30 cellular contexts compared by ENCODE assay signal in the genomic region with DNA sequence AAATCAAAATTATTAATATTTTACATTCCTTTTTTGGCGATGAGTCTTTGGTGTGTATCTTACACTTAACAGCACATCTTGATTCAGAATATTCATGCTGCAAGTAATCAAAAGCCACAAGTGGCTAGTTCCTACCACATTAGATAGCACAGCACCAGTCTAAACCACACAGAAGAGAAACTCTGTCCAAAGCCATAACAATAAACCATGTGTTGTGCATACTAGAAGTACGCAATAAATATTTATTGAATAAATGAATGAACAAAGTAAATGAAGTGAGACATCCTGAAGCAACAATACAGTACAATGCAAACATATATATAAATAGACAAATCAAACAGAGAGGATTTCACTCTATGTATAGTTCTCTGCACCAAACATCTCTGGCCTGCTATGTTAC.
DNase-seq lines count a peak whose midpoint lies in the region; ATAC-seq and TF ChIP-seq lines count a peak whose summit lies in the region.
"Had no signal": no experiment of that assay in that cellular context is flagged by ENCODE, and none has a peak within 500 bp of the region (broad histone marks: within the 10 kb centered on the region; RNA-seq: fewer than 3 reads in every experiment).

No MANE protein-coding gene starts in this region.

- H3K4me2 ChIP-seq in SK-N-SH: peak overlapping the region; percentile 64

- H3K27ac Mint-ChIP-seq in endodermal cell: no peak overlapping the region
- H3K27ac Mint-ChIP-seq in type B pancreatic cell: peak overlapping the region; percentile 5
- H3K27ac Mint-ChIP-seq in activated CD8-positive, alpha-beta memory T cell treated with anti-CD3 and anti-CD28 coated beads, Interleukin-2, amount 10 ng/mL, durations not matched to agents 7 days and 5 days: no peak overlapping the region
- H3K27ac Mint-ChIP-seq: activated CD4-positive, alpha-beta T cell treated with anti-CD3 and anti-CD28 coated beads, Interleukin-2, amount 10 ng/mL, durations not matched to agents 24 days and 14 days; activated naive CD8-positive, alpha-beta T cell treated with anti-CD3 and anti-CD28 coated beads for 36 hours; B cell; CD4-positive, alpha-beta memory T cell; effector memory CD8-positive, alpha-beta T cell had no signal

- H3K4me1 Mint-ChIP-seq in endodermal cell (peaks cover 16% of the 10 kb centered on the region), type B pancreatic cell (ENCODE audit: unreplicated experiment) (peaks cover 17% of the 10 kb centered on the region)
- H3K4me1 Mint-ChIP-seq in activated CD8-positive, alpha-beta memory T cell treated with anti-CD3 and anti-CD28 coated beads, Interleukin-2, amount 10 ng/mL, durations not matched to agents 7 days and 5 days: no peaks in the 10 kb centered on the region
- H3K4me1 Mint-ChIP-seq: activated CD4-positive, alpha-beta T cell treated with anti-CD3 and anti-CD28 coated beads, Interleukin-2, amount 10 ng/mL, durations not matched to agents 24 days and 14 days; B cell had no signal

- H3K27ac ChIP-seq in cardiac muscle cell (peak overlapping the region; percentile 27), SK-N-SH (ENCODE audit: low read depth in 2 of 2, low read length in 1 of 2) (peak overlapping the region in 1 of 2 experiments; percentile 87; a peak in 2 of 4 replicates), endodermal cell (ENCODE audit: low read depth, low read length) (peak overlapping the region; percentile 69)
- H3K27ac ChIP-seq: parathyroid adenoma, right atrium auricular region, RWPE1, stomach had no signal

- H3K9me3 ChIP-seq in cardiac muscle cell (ENCODE audit: low read depth): no peaks in the 10 kb centered on the region
- no peaks in the 10 kb centered on the region for H3K9me3 ChIP-seq in SK-N-SH
- H3K9me3 ChIP-seq in endodermal cell (ENCODE audit: control insufficient read depth, low read length): peaks cover 20% of the 10 kb centered on the region
- H3K9me3 ChIP-seq: right atrium auricular region, stomach had no signal

- no peak for ATAC-seq in Right ventricle myocardium superior (ENCODE audit: poor library complexity)
- ATAC-seq in activated CD8-positive, alpha-beta memory T cell treated with anti-CD3 and anti-CD28 coated beads, Interleukin-2, amount 10 ng/mL, durations not matched to agents 7 days and 5 days: no peak
- no peak for ATAC-seq in GM19023 (IDR thresholded peaks at IDR 0.05; ENCODE audit: unreplicated experiment)
- ATAC-seq: effector memory CD8-positive, alpha-beta T cell had no signal

- peaks cover 33% of the 10 kb centered on the region for H3F3A ChIP-seq in SK-N-SH (replicated peaks; ENCODE audit: insufficient read depth)

- H3K79me2 ChIP-seq in SK-N-SH (ENCODE audit: insufficient read depth): no peaks in the 10 kb centered on the region
- H3K79me2 ChIP-seq: parathyroid adenoma had no signal

- TF ChIP-seq EP300 in SK-N-SH (IDR thresholded peaks at IDR 0.05; ENCODE audit: borderline replicate concordance in 1 of 2, low read depth in 1 of 2, low read length in 1 of 2): no peak

- TF ChIP-seq CTCF in cardiac muscle cell (IDR thresholded peaks at IDR 0.05; ENCODE audit: low read depth, low read length): no peak
- TF ChIP-seq CTCF in SK-N-SH (IDR thresholded peaks at IDR 0.05): no peak
- no peak for TF ChIP-seq CTCF in endodermal cell (conservative IDR thresholded peaks at IDR 0.05)
- no peak for TF ChIP-seq CTCF in type B pancreatic cell (conservative IDR thresholded peaks at IDR 0.05)

- no peak for TF ChIP-seq RAD21 in SK-N-SH (IDR thresholded peaks at IDR 0.05; ENCODE audit: low read length)

- no peaks in the 10 kb centered on the region for H4K20me1 ChIP-seq in SK-N-SH (ENCODE audit: insufficient read depth)

- 91% methylated on average over 2 of the region's 2 CpGs for WGBS in SK-N-SH (ENCODE audit: low lambda C conversion rate)
- WGBS in endodermal cell (ENCODE audit: insufficient coverage in 1 of 2, insufficient read length in 1 of 2), 2 experiments: 93% methylated on average over 1 of the region's 2 CpGs; no CpG with 5 or more reads in 1 of the 2 experiments

- no peaks in the 10 kb centered on the region for H3K36me3 ChIP-seq in cardiac muscle cell
- H3K36me3 ChIP-seq in SK-N-SH (replicated peaks in 1 of 2; ENCODE audit: control insufficient read depth in 1 of 2, insufficient read depth in 2 of 2, low read length in 1 of 2): no peaks in the 10 kb centered on the region
- peaks cover 18% of the 10 kb centered on the region for H3K36me3 ChIP-seq in endodermal cell (ENCODE audit: control insufficient read depth, insufficient read depth, low read length)
- H3K36me3 ChIP-seq: right atrium auricular region, stomach had no signal

- H3K9ac ChIP-seq in SK-N-SH: peak overlapping the region; percentile 25
- no peak overlapping the region for H3K9ac ChIP-seq in endodermal cell (ENCODE audit: extremely low read depth, low read length, poor library complexity, severe bottlenecking)
- H3K9ac ChIP-seq: parathyroid adenoma had no signal

- DNase-seq in cardiac muscle cell (ENCODE audit: low read depth in 1 of 2, low spot score in 1 of 2): peak in 1 of 2 donors; percentile 30
- DNase-seq in Right ventricle myocardium superior: no peak
- no peak for DNase-seq in SK-N-SH
- DNase-seq in endodermal cell: no peak
- no peak for DNase-seq in type B pancreatic cell (ENCODE audit: extremely low spot score, unreplicated experiment)
- DNase-seq in activated CD8-positive, alpha-beta memory T cell treated with anti-CD3 and anti-CD28 coated beads, Interleukin-2, amount 10 ng/mL, durations not matched to agents 7 days and 5 days: no peak
- no peak for DNase-seq in activated gamma-delta T cell (lab: John Stamatoyannopoulos, UW)
- DNase-seq: activated CD4-positive, alpha-beta T cell treated with anti-CD3 and anti-CD28 coated beads, Interleukin-2, amount 10 ng/mL, durations not matched to agents 24 days and 14 days; activated CD8-positive, alpha-beta memory T cell treated with anti-CD3 and anti-CD28 coated beads for 24 hours; activated effector memory CD4-positive, alpha-beta T cell treated with Interleukin-2 at 50 U/mL for 16 hours; activated naive CD8-positive, alpha-beta T cell treated with anti-CD3 and anti-CD28 coated beads for 36 hours; aorta; CD4-positive, alpha-beta memory T cell; central memory CD4-positive, alpha-beta T cell; cortex of kidney; effector memory CD8-positive, alpha-beta T cell; glutamatergic neuron; HCEC 1CT; Karpas-422; NCI-H146; NCI-H2107; NCI-H345; NCI-H82; stimulated activated CD4-positive, alpha-beta T cell treated with anti-CD3 and anti-CD28 coated beads, Interleukin-2, amount 100 ng/mL, for 48 hours; stomach had no signal

- H3K4me3 Mint-ChIP-seq in endodermal cell (no peak overlapping the region), type B pancreatic cell (no peak overlapping the region)
- H3K4me3 Mint-ChIP-seq in activated CD8-positive, alpha-beta memory T cell treated with anti-CD3 and anti-CD28 coated beads, Interleukin-2, amount 10 ng/mL, durations not matched to agents 7 days and 5 days: no peak overlapping the region
- H3K4me3 Mint-ChIP-seq: activated CD4-positive, alpha-beta T cell treated with anti-CD3 and anti-CD28 coated beads, Interleukin-2, amount 10 ng/mL, durations not matched to agents 24 days and 14 days; activated naive CD8-positive, alpha-beta T cell treated with anti-CD3 and anti-CD28 coated beads for 36 hours; B cell; CD4-positive, alpha-beta memory T cell; effector memory CD8-positive, alpha-beta T cell had no signal

- no peaks in the 10 kb centered on the region for H3K9me2 ChIP-seq in SK-N-SH

- H3K27me3 ChIP-seq in cardiac muscle cell: no peaks in the 10 kb centered on the region
- no peaks in the 10 kb centered on the region for H3K27me3 ChIP-seq in SK-N-SH (ENCODE audit: insufficient read depth)
- H3K27me3 ChIP-seq in endodermal cell (ENCODE audit: control insufficient read depth, insufficient read depth, low read length, poor library complexity, severe bottlenecking): no peaks in the 10 kb centered on the region
- H3K27me3 ChIP-seq: right atrium auricular region, stomach had no signal

- H2AFZ ChIP-seq in SK-N-SH (ENCODE audit: low read depth): no peak overlapping the region
- H2AFZ ChIP-seq: parathyroid adenoma had no signal

- H3K36me3 Mint-ChIP-seq in endodermal cell (ENCODE audit: low read depth): peaks cover 14% of the 10 kb centered on the region
- peaks cover 14% of the 10 kb centered on the region for H3K36me3 Mint-ChIP-seq in type B pancreatic cell
- H3K36me3 Mint-ChIP-seq in activated CD8-positive, alpha-beta memory T cell treated with anti-CD3 and anti-CD28 coated beads, Interleukin-2, amount 10 ng/mL, durations not matched to agents 7 days and 5 days: peaks cover 2% of the 10 kb centered on the region

- H3K27me3 Mint-ChIP-seq in endodermal cell (ENCODE audit: insufficient read depth): no peaks in the 10 kb centered on the region
- no peaks in the 10 kb centered on the region for H3K27me3 Mint-ChIP-seq in type B pancreatic cell
- H3K27me3 Mint-ChIP-seq in activated CD8-positive, alpha-beta memory T cell treated with anti-CD3 and anti-CD28 coated beads, Interleukin-2, amount 10 ng/mL, durations not matched to agents 7 days and 5 days: no peaks in the 10 kb centered on the region
- H3K27me3 Mint-ChIP-seq: activated CD4-positive, alpha-beta T cell treated with anti-CD3 and anti-CD28 coated beads, Interleukin-2, amount 10 ng/mL, durations not matched to agents 24 days and 14 days; activated naive CD8-positive, alpha-beta T cell treated with anti-CD3 and anti-CD28 coated beads for 36 hours; B cell; CD4-positive, alpha-beta memory T cell; effector memory CD8-positive, alpha-beta T cell had no signal

- intact Hi-C loops in Right ventricle myocardium superior (cut with DNase I): no loop called here

- H3K4me1 ChIP-seq in cardiac muscle cell (ENCODE audit: low read depth) (peaks cover 5% of the 10 kb centered on the region), SK-N-SH (ENCODE audit: control insufficient read depth in 1 of 2, insufficient read depth in 2 of 2, low read depth in 1 of 2, low read length in 1 of 2) (peaks cover 0 to 23% of the 10 kb centered on the region in 2 experiments; a peak in 3 of 4 replicates), endodermal cell (ENCODE audit: control insufficient read depth, insufficient read depth, low read length) (no peaks in the 10 kb centered on the region)
- H3K4me1 ChIP-seq: parathyroid adenoma, right atrium auricular region, stomach had no signal

- H3K9me3 Mint-ChIP-seq in endodermal cell (peaks cover 9% of the 10 kb centered on the region), type B pancreatic cell (peaks cover 11% of the 10 kb centered on the region)
- no peaks in the 10 kb centered on the region for H3K9me3 Mint-ChIP-seq in activated CD8-positive, alpha-beta memory T cell treated with anti-CD3 and anti-CD28 coated beads, Interleukin-2, amount 10 ng/mL, durations not matched to agents 7 days and 5 days (ENCODE audit: low read depth)
- H3K9me3 Mint-ChIP-seq: activated CD4-positive, alpha-beta T cell treated with anti-CD3 and anti-CD28 coated beads, Interleukin-2, amount 10 ng/mL, durations not matched to agents 24 days and 14 days; effector memory CD8-positive, alpha-beta T cell had no signal

- POLR2A ChIA-PET in SK-N-SH (lab: Yijun Ruan, JAX): no interaction called here

- H3K4me3 ChIP-seq in cardiac muscle cell (no peak overlapping the region), SK-N-SH (ENCODE audit: low read depth in 2 of 2, low read length in 1 of 2) (no peak overlapping the region), endodermal cell (ENCODE audit: low read length) (no peak overlapping the region)
- H3K4me3 ChIP-seq: right atrium auricular region, stomach had no signal

- CTCF ChIA-PET in SK-N-SH (lab: Yijun Ruan, JAX): no interaction called here
- CTCF ChIA-PET in activated CD8-positive, alpha-beta memory T cell treated with anti-CD3 and anti-CD28 coated beads, Interleukin-2, amount 10 ng/mL, durations not matched to agents 7 days and 5 days (lab: Charles Lee): no interaction called here
